In the genomic region with DNA sequence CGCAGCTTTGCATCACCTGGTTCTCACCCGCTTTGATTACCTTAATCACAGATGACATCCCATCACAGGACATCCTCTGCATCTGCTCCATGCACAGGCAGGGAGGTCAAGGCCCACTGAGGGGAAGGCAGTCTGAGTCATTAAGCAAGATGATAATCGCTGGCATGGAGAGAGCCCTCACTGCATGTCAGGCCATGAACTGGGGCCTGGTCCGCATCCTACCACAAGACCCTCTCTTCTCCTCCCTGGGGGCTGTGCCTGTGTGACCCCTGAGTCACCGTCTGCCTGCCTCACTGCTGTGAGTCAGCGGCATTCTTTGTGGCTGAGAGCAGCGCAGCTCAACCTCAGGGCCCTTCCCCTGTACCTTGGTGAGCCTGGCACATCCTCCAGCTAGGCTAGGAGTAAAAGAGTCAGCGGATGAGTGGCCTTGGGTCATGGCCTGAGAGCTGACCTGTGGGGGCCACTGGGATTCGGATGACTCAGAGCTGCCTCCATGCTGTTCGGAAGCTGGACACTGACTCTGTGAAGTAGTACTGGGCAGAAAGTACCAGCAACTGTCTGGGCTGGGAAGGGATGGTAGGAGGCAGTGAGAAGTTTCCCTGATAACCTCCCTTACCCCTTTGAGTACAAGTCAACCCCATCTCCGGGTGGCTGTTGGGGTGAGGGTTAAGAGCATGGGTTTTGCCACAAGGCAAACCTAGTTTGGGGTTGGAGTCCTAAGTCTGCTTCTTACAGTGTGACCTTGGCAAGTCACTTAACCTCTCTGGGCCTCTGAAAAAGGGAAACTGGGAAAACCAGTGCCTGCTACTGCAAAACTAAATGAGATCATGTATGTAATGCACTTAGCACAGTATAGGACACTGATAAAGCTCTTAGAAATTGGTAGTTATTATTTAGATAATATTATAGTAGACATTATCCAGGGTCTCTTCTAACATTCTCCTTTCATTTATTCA, we compare ENCODE assay signal across 9 cellular contexts. TPM values are rescaled to one million over a fixed set of nuclear protein-coding genes. Genes with fewer than 3 reads are reported as not detected.
DNase-seq lines count a peak whose midpoint lies in the region; ATAC-seq and TF ChIP-seq lines count a peak whose summit lies in the region.
"Had no signal": no experiment of that assay in that cellular context is flagged by ENCODE, and none has a peak within 500 bp of the region (broad histone marks: within the 10 kb centered on the region; RNA-seq: fewer than 3 reads in every experiment).

No MANE protein-coding gene starts in this region.

- TF ChIP-seq POLR2A in testis (IDR thresholded peaks at IDR 0.05), result no peak

- POLR2A ChIA-PET in HEK293 (lab: Yijun Ruan, JAX), result interaction anchor here (0.8 kb wide), 1 partner anchor 26 kb away, joined by 4 read pairs; no protein-coding TSS in a partner anchor

- no peak overlapping the region for H3K27ac Mint-ChIP-seq in effector memory CD8-positive, alpha-beta T cell

- H3K4me3 Mint-ChIP-seq in effector memory CD8-positive, alpha-beta T cell, result no peak overlapping the region

- in situ Hi-C loops in ACHN (cut with HindIII; ENCODE audit: low pct_ligation_motif_present, low pct_unique_long_range_greater_than_20kb, low sequenced_read_pairs), result no loop called here

- H3K9me3 ChIP-seq in HEK293 (ENCODE audit: control insufficient read depth, insufficient read depth, low read depth, low read length) (no peaks in the 10 kb centered on the region), left lung (no peaks in the 10 kb centered on the region), testis (no peaks in the 10 kb centered on the region)

- H3K4me1 ChIP-seq in HEK293 (ENCODE audit: control insufficient read depth, insufficient read depth, low read length) (peaks cover 7% of the 10 kb centered on the region), left lung (no peaks in the 10 kb centered on the region), testis (no peaks in the 10 kb centered on the region)

- 80 to 88% methylated on average over 4 to 11 of the region's 11 CpGs for WGBS in testis, 2 donors

- no peak for TF ChIP-seq CTCF in HEK293 (tag by site-specific recombination; IDR thresholded peaks at IDR 0.05)
- TF ChIP-seq CTCF in left lung (IDR thresholded peaks at IDR 0.05), result no peak
- TF ChIP-seq CTCF in testis (IDR thresholded peaks at IDR 0.05), result no peak

- H3K36me3 Mint-ChIP-seq in effector memory CD8-positive, alpha-beta T cell (ENCODE audit: insufficient read depth), result no peaks in the 10 kb centered on the region

- peaks cover 2 to 8% of the 10 kb centered on the region in 2 donors for H3K4me1 Mint-ChIP-seq in effector memory CD8-positive, alpha-beta T cell (ENCODE audit: low read depth in 2 of 2)

- DNase-seq in ACHN (peak; percentile 97), amniotic stem cell (lab: John Stamatoyannopoulos, UW) (peak; percentile 73), left lung (no peak), testis (no peak)
- no peak for DNase-seq in effector memory CD8-positive, alpha-beta T cell
- DNase-seq in stimulated activated CD4-positive, alpha-beta T cell treated with anti-CD3 and anti-CD28 coated beads, Interleukin-2, amount 100 ng/mL, for 48 hours, result no peak

- ATAC-seq in left lung, result peak; percentile 60
- no peak for ATAC-seq in GM18870 (IDR thresholded peaks at IDR 0.05; ENCODE audit: unreplicated experiment)
- no peak for ATAC-seq in effector memory CD8-positive, alpha-beta T cell (replicated peaks)

- H3K27me3 Mint-ChIP-seq in effector memory CD8-positive, alpha-beta T cell, result peaks cover 6 to 12% of the 10 kb centered on the region in 2 donors

- H3K27ac ChIP-seq in HEK293 (ENCODE audit: extremely low read depth, low read depth, low read length) (no peak overlapping the region), left lung (no peak overlapping the region), testis (no peak overlapping the region)

- intact Hi-C loops in left lung (cut with DNase I) (no loop called here), testis (cut with DNase I; ENCODE audit: low total_unique reads) (no loop called here)

- H3K27me3 ChIP-seq in left lung (no peaks in the 10 kb centered on the region), testis (no peaks in the 10 kb centered on the region)

- CTCF ChIA-PET in HEK293 (lab: Yijun Ruan, JAX), result interaction anchor here (0.5 to 1.6 kb wide), 4 partner anchors 11 to 560 kb away, joined by 3 to 4 read pairs (median 3); no protein-coding TSS in a partner anchor

- peaks cover 0 to 1% of the 10 kb centered on the region in 2 donors for H3K9me3 Mint-ChIP-seq in effector memory CD8-positive, alpha-beta T cell

- no peak overlapping the region for H3K4me3 ChIP-seq in HEK293 (ENCODE audit: low read depth, low read length)
- H3K4me3 ChIP-seq in left lung, result no peak overlapping the region
- H3K4me3 ChIP-seq in testis, result no peak overlapping the region

- no peaks in the 10 kb centered on the region for H3K36me3 ChIP-seq in HEK293 (ENCODE audit: control insufficient read depth in 2 of 2, insufficient read depth in 1 of 2, low read length in 2 of 2)
- H3K36me3 ChIP-seq in left lung, result no peaks in the 10 kb centered on the region
- no peaks in the 10 kb centered on the region for H3K36me3 ChIP-seq in testis (ENCODE audit: low read depth, missing control alignments)

TF ChIP-seq in HEK293, 187 proteins besides CTCF, POLR2A, EP300 and RAD21 (continues in another document):
- TF ChIP-seq ZSCAN23 (tag by site-specific recombination; IDR thresholded peaks at IDR 0.05) (no peak), YY2 (tag by site-specific recombination; IDR thresholded peaks at IDR 0.05) (no peak), ZNF18 (tag by site-specific recombination; IDR thresholded peaks at IDR 0.05) (no peak), ZNF280C (tag by site-specific recombination; IDR thresholded peaks at IDR 0.05) (no peak), ZNF768 (tag by site-specific recombination; IDR thresholded peaks at IDR 0.05) (peak; percentile 51; the same call in 1 of the 2 replicates), ZNF639 (tag by site-specific recombination; IDR thresholded peaks at IDR 0.05) (peak; percentile 76; the same call in 1 of the 2 replicates), ZNF510 (tag by site-specific recombination; IDR thresholded peaks at IDR 0.05; ENCODE audit: insufficient replicate concordance) (no peak), ZNF366 (tag by site-specific recombination; conservative IDR thresholded peaks at IDR 0.05) (peak; percentile 72), ZNF10 (tag by site-specific recombination; IDR thresholded peaks at IDR 0.05) (0 out of 2 replicates have a peak, but pooled peaks have one; percentile 15)

RNA-seq across cellular contexts. Expression of gene ARSI, which starts 14.6 kb away (rescaled TPM):
- total RNA-seq in left lung (1 to 10 TPM; 6.6 to 7.5 TPM), testis (under 1 TPM; 0.79 to 0.93 TPM)
- 0.92 TPM for polyA plus RNA-seq in testis (ENCODE audit: insufficient read depth, low read depth, low replicate concordance)

RNA-seq across cellular contexts. Expression of gene CAMK2A, which starts 27.8 kb away (rescaled TPM):
- total RNA-seq in left lung (1 to 10 TPM in 1 of 2 donors, under 1 TPM in 1; 0.64 to 1.2 TPM), testis (under 1 TPM; 0.24 to 0.25 TPM)
- polyA plus RNA-seq in testis (ENCODE audit: insufficient read depth, low read depth, low replicate concordance), result 0.70 TPM
- polyA plus RNA-seq: liver had no signal

RNA-seq across cellular contexts. Expression of gene TCOF1, which starts 40.2 kb away (rescaled TPM):
- total RNA-seq in left lung, result 10 to 100 TPM; 21.8 to 32.5 TPM
- 10 to 100 TPM; 46.6 to 52.8 TPM for total RNA-seq in testis
- 22.9 TPM for polyA plus RNA-seq in testis (ENCODE audit: insufficient read depth, low read depth, low replicate concordance)

Comparison
In these comparisons a context has a peak if more than half of its experiments do, and no peak if none do; other contexts are left out.
1. DNase-seq: peak in ACHN (single experiment) and amniotic stem cell (single experiment); none in left lung (0 of 2), effector memory CD8-positive, alpha-beta T cell (0 of 3), testis (single experiment) and stimulated activated CD4-positive, alpha-beta T cell treated with anti-CD3 and anti-CD28 coated beads, Interleukin-2, amount 100 ng/mL, for 48 hours (0 of 2).